ENCODE assay signal across 2 cellular contexts in the genomic region with DNA sequence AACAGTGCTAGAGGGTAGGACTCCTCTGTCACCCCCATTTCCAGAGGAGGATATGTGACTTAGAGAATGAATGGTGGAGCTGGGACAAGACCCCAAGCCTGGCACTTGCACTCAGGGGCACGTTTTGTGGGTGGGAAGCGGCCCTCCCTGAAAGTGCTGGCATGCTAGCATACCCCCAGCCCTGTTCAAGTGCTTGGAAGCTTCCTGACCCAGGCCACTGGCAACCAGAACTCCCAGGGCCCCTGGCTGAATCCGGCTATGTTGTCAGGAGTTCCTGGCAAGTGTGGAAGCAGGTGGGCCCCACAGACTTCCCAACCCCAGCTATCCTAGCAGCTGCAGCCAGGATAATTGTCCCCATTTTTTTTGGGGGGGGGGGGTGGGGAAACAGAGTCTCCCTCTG.
TF ChIP-seq lines count a peak whose summit lies in the region.

No MANE protein-coding gene starts in this region.

TF ChIP-seq in IMR-90, 13 proteins besides CTCF, POLR2A, EP300 and RAD21 (continued from another document):
- TF ChIP-seq, protein P1, sequence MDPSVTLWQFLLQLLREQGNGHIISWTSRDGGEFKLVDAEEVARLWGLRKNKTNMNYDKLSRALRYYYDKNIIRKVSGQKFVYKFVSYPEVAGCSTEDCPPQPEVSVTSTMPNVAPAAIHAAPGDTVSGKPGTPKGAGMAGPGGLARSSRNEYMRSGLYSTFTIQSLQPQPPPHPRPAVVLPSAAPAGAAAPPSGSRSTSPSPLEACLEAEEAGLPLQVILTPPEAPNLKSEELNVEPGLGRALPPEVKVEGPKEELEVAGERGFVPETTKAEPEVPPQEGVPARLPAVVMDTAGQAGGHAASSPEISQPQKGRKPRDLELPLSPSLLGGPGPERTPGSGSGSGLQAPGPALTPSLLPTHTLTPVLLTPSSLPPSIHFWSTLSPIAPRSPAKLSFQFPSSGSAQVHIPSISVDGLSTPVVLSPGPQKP (IDR thresholded peaks at IDR 0.05; ENCODE audit: borderline replicate concordance, low read depth, low read length), result no peak
- TF ChIP-seq SMC3 (IDR thresholded peaks at IDR 0.05; ENCODE audit: low read depth, low read length) (no peak), BHLHE40 (IDR thresholded peaks at IDR 0.05; ENCODE audit: low read depth, low read length) (no peak), MXI1 (IDR thresholded peaks at IDR 0.05; ENCODE audit: borderline replicate concordance, low read depth, low read length) (no peak)
TF ChIP-seq in IMR-90: peak in this region for 0.

TF ChIP-seq in WTC11, 78 proteins besides CTCF, POLR2A, EP300 and RAD21 (continued from another document):
- TF ChIP-seq, protein P2, sequence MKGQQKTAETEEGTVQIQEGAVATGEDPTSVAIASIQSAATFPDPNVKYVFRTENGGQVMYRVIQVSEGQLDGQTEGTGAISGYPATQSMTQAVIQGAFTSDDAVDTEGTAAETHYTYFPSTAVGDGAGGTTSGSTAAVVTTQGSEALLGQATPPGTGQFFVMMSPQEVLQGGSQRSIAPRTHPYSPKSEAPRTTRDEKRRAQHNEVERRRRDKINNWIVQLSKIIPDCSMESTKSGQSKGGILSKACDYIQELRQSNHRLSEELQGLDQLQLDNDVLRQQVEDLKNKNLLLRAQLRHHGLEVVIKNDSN (CRISPR knock-in tag; IDR thresholded peaks at IDR 0.05), result no peak
- TF ChIP-seq TP53 (CRISPR knock-in tag; IDR thresholded peaks at IDR 0.05) (no peak), RELA (CRISPR knock-in tag; IDR thresholded peaks at IDR 0.05; ENCODE audit: borderline replicate concordance) (no peak), ZNF232 (CRISPR knock-in tag; IDR thresholded peaks at IDR 0.05) (no peak), CREM (CRISPR knock-in tag; IDR thresholded peaks at IDR 0.05) (no peak), SOX15 (CRISPR knock-in tag; IDR thresholded peaks at IDR 0.05) (no peak)
- TF ChIP-seq, protein P3, sequence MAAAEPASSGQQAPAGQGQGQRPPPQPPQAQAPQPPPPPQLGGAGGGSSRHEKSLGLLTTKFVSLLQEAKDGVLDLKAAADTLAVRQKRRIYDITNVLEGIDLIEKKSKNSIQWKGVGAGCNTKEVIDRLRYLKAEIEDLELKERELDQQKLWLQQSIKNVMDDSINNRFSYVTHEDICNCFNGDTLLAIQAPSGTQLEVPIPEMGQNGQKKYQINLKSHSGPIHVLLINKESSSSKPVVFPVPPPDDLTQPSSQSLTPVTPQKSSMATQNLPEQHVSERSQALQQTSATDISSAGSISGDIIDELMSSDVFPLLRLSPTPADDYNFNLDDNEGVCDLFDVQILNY (CRISPR knock-in tag; IDR thresholded peaks at IDR 0.05), result no peak
- TF ChIP-seq, protein P4, sequence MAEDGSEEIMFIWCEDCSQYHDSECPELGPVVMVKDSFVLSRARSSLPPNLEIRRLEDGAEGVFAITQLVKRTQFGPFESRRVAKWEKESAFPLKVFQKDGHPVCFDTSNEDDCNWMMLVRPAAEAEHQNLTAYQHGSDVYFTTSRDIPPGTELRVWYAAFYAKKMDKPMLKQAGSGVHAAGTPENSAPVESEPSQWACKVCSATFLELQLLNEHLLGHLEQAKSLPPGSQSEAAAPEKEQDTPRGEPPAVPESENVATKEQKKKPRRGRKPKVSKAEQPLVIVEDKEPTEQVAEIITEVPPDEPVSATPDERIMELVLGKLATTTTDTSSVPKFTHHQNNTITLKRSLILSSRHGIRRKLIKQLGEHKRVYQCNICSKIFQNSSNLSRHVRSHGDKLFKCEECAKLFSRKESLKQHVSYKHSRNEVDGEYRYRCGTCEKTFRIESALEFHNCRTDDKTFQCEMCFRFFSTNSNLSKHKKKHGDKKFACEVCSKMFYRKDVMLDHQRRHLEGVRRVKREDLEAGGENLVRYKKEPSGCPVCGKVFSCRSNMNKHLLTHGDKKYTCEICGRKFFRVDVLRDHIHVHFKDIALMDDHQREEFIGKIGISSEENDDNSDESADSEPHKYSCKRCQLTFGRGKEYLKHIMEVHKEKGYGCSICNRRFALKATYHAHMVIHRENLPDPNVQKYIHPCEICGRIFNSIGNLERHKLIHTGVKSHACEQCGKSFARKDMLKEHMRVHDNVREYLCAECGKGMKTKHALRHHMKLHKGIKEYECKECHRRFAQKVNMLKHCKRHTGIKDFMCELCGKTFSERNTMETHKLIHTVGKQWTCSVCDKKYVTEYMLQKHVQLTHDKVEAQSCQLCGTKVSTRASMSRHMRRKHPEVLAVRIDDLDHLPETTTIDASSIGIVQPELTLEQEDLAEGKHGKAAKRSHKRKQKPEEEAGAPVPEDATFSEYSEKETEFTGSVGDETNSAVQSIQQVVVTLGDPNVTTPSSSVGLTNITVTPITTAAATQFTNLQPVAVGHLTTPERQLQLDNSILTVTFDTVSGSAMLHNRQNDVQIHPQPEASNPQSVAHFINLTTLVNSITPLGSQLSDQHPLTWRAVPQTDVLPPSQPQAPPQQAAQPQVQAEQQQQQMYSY (CRISPR knock-in tag; IDR thresholded peaks at IDR 0.05), result no peak
- TF ChIP-seq, protein P5, sequence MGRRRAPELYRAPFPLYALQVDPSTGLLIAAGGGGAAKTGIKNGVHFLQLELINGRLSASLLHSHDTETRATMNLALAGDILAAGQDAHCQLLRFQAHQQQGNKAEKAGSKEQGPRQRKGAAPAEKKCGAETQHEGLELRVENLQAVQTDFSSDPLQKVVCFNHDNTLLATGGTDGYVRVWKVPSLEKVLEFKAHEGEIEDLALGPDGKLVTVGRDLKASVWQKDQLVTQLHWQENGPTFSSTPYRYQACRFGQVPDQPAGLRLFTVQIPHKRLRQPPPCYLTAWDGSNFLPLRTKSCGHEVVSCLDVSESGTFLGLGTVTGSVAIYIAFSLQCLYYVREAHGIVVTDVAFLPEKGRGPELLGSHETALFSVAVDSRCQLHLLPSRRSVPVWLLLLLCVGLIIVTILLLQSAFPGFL (CRISPR knock-in tag; IDR thresholded peaks at IDR 0.05; ENCODE audit: borderline replicate concordance), result no peak
- TF ChIP-seq, protein P6, sequence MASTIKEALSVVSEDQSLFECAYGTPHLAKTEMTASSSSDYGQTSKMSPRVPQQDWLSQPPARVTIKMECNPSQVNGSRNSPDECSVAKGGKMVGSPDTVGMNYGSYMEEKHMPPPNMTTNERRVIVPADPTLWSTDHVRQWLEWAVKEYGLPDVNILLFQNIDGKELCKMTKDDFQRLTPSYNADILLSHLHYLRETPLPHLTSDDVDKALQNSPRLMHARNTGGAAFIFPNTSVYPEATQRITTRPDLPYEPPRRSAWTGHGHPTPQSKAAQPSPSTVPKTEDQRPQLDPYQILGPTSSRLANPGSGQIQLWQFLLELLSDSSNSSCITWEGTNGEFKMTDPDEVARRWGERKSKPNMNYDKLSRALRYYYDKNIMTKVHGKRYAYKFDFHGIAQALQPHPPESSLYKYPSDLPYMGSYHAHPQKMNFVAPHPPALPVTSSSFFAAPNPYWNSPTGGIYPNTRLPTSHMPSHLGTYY (CRISPR knock-in tag; IDR thresholded peaks at IDR 0.05), result no peak
- TF ChIP-seq, protein P7, sequence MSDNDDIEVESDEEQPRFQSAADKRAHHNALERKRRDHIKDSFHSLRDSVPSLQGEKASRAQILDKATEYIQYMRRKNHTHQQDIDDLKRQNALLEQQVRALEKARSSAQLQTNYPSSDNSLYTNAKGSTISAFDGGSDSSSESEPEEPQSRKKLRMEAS (CRISPR knock-in tag; IDR thresholded peaks at IDR 0.05), result no peak
- TF ChIP-seq, protein P8, sequence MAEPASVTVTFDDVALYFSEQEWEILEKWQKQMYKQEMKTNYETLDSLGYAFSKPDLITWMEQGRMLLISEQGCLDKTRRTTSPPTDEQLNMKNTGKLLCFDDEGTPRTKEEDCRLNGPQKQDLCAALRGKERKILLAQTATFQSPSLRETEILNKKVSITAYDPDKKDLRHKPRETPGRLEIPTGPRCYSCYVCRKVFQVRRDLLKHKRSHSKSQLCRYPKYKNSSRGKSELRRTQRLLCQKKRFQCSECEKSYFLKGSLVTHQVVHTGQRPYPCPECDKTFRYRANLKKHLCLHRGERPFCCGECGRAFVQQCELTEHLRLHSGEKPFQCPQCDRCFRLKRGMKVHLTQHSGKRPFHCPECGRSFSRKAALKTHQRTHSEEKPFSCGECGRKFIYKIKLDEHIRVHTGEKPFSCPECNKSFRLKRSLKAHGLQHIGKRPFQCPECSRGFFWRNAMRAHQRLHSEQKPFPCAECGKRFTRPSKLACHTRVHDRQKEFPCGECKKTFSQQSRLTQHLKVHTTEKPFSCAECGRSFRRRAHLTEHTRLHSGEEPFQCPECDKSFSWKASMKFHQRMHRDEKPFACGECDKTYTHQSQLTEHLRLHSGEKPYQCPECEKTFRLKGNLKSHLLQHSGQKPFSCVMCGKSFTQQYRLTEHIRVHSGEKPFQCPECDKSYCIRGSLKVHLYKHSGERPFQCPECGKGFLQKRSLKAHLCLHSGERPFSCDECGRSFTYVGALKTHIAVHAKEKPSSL (CRISPR knock-in tag; conservative IDR thresholded peaks at IDR 0.05), result no peak
